In genomic region chr11:69638941-69639681, GRCh38 we compare ENCODE assay signal across 8 cellular contexts. TPM values are rescaled to one million over a fixed set of nuclear protein-coding genes. Genes with fewer than 3 reads are reported as not detected.
DNase-seq lines count a peak whose midpoint lies in the region; ATAC-seq and TF ChIP-seq lines count a peak whose summit lies in the region.

No MANE protein-coding gene starts in this region.

- H3K4me3 ChIP-seq in adipocyte (ENCODE audit: low read length): peak overlapping the region; percentile 89
- peak overlapping the region; percentile 30 for H3K4me3 ChIP-seq in cardiac muscle cell

- H3K9me3 ChIP-seq in adipocyte (ENCODE audit: control insufficient read depth, low read length): no peaks in the 10 kb centered on the region
- H3K9me3 ChIP-seq in cardiac muscle cell (ENCODE audit: low read depth): no peaks in the 10 kb centered on the region

- TF ChIP-seq CTCF in AG09319 (IDR thresholded peaks at IDR 0.05; ENCODE audit: low read depth, low read length) (no peak), GM13977 (IDR thresholded peaks at IDR 0.05; ENCODE audit: extremely low read depth, insufficient read depth, missing control alignments) (no peak), cardiac muscle cell (IDR thresholded peaks at IDR 0.05; ENCODE audit: low read depth, low read length) (no peak)

- H3K27me3 ChIP-seq in adipocyte (replicated peaks; ENCODE audit: control insufficient read depth, insufficient read depth, low read length) (no peaks in the 10 kb centered on the region), cardiac muscle cell (peaks cover 55% of the 10 kb centered on the region)

- H3K36me3 ChIP-seq in adipocyte (ENCODE audit: control insufficient read depth, insufficient read depth, low read length, severe bottlenecking): peaks cover 5% of the 10 kb centered on the region
- no peaks in the 10 kb centered on the region for H3K36me3 ChIP-seq in cardiac muscle cell

- in situ Hi-C loops in GM13977 (cut with MboI; ENCODE audit: low pct_unique_long_range_greater_than_20kb, low sequenced_read_pairs, unreplicated experiment): loop anchor here (10.0 kb wide), 1 partner anchor 544 kb away; no protein-coding TSS in a partner anchor

- no peak overlapping the region for H3K27ac ChIP-seq in cardiac muscle cell

- ATAC-seq in GM18868 (IDR thresholded peaks at IDR 0.05; ENCODE audit: unreplicated experiment) (no peak), HG02938 (IDR thresholded peaks at IDR 0.05; ENCODE audit: unreplicated experiment) (no peak)

- DNase-seq in AG09319 (ENCODE audit: extremely low read depth, low read depth) (peak; percentile 91), GM13977 (ENCODE audit: low spot score) (peak; percentile 85), NCI-H345 treated with DMSO at 0.1 percent for 48 hours (lab: John Stamatoyannopoulos, UW; ENCODE audit: unreplicated experiment) (peak; percentile 21), adipocyte (ENCODE audit: low read depth) (peak; percentile 99), cardiac muscle cell (ENCODE audit: low read depth in 1 of 2, low spot score in 1 of 2) (peak; percentile 95 to 97), occipital lobe (lab: John Stamatoyannopoulos, UW) (peak; percentile 33)

- peaks cover 31% of the 10 kb centered on the region for H3K4me1 ChIP-seq in adipocyte (ENCODE audit: control insufficient read depth, insufficient read depth, low read length)
- H3K4me1 ChIP-seq in cardiac muscle cell (ENCODE audit: low read depth): peaks cover 3% of the 10 kb centered on the region

- peak overlapping the region; percentile 91 for H3K9ac ChIP-seq in adipocyte (ENCODE audit: low read length)

RNA-seq across cellular contexts. Expression of gene CCND1, which starts 1.8 kb away (rescaled TPM):
- 29.2 and 36.5 TPM in 2 replicates for total RNA-seq in cardiac muscle cell
- polyA plus RNA-seq in cardiac muscle cell: 20.1 and 41.6 TPM in 2 replicates
- total RNA-seq in occipital lobe: 14.0 TPM

RNA-seq across cellular contexts. Expression of gene LTO1, which starts 36.0 kb away (rescaled TPM):
- 20.2 and 26.2 TPM in 2 replicates for total RNA-seq in cardiac muscle cell
- polyA plus RNA-seq in cardiac muscle cell: 23.0 and 31.7 TPM in 2 replicates
- total RNA-seq in occipital lobe: 17.9 TPM

Comparison
In these comparisons a context has a peak if more than half of its experiments do, and no peak if none do; other contexts are left out.
1. DNase-seq: peak in every context shown above with its lines; median percentile 99 in adipocyte; 96 in cardiac muscle cell; 91 in AG09319; 85 in GM13977; 33 in occipital lobe; 21 in NCI-H345 treated with DMSO at 0.1 percent for 48 hours.